ENCODE assay signal across 8 cellular contexts in the genomic region with DNA sequence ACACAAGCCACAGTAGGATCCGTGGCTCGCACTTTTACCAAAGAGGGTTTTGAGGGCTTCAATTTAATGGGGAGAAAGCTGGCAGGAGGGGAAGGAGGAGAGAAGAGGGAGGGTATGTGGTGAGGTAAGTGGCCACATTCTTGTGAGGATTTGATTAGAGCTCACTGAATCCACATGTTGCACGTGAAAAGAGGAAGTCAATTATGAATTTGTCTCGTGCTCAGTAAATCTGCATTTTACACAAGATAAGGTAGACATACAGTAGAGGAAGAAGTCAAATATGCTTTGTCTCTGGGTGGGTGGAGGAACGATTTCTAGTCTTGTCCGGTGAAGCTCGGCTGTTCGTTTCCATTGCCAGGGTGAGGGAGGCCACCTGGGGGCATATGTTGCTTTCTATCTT. TPM values are rescaled to one million over a fixed set of nuclear protein-coding genes. Genes with fewer than 3 reads are reported as not detected.
DNase-seq lines count a peak whose midpoint lies in the region; ATAC-seq and TF ChIP-seq lines count a peak whose summit lies in the region.

No MANE protein-coding gene starts in this region.

- peak; percentile 26 for ATAC-seq in memory B cell (ENCODE audit: low read depth)
- no peak for ATAC-seq in GM18505 (IDR thresholded peaks at IDR 0.05; ENCODE audit: unreplicated experiment)

- peaks cover 10% of the 10 kb centered on the region; the same call in 1 of the 2 replicates for H3K9me3 ChIP-seq in HUES64 (ENCODE audit: insufficient read depth, low read depth, low read length)
- peaks cover 0 to 4% of the 10 kb centered on the region in 2 donors for H3K9me3 ChIP-seq in ascending aorta

- peaks cover 32% of the 10 kb centered on the region for H3K36me3 Mint-ChIP-seq in memory B cell

- H3K27ac Mint-ChIP-seq in memory B cell, result peak overlapping the region; percentile 72

- 19% methylated on average over 8 of the region's 8 CpGs for WGBS in HUES64

- DNase-seq in AG04449 (ENCODE audit: low read depth, low spot score), result no peak
- DNase-seq in ascending aorta (ENCODE audit: low spot score in 2 of 2), result no peak
- no peak for DNase-seq in memory B cell (ENCODE audit: low spot score in 2 of 2)
- no peak for DNase-seq in NCI-H1092 treated with DMSO at 0.1 percent for 48 hours (lab: John Stamatoyannopoulos, UW)
- no peak for DNase-seq in stimulated activated CD4-positive, alpha-beta T cell treated with anti-CD3 and anti-CD28 coated beads, Interleukin-4, amount 100 ng/mL, for 1 hour
- no peak for DNase-seq in GM10248 (ENCODE audit: extremely low spot score)

- no peaks in the 10 kb centered on the region for H3K27me3 Mint-ChIP-seq in memory B cell

- peaks cover 6% of the 10 kb centered on the region; the same call in 1 of the 2 replicates for H3K4me1 ChIP-seq in HUES64 (ENCODE audit: insufficient read depth, low read length)
- H3K4me1 ChIP-seq in ascending aorta, result peaks cover 0 to 15% of the 10 kb centered on the region in 2 donors

- peak overlapping the region; percentile 92 for H3K4me3 Mint-ChIP-seq in memory B cell

- H3K36me3 ChIP-seq in HUES64 (ENCODE audit: insufficient read depth, low read length) (peaks cover 56% of the 10 kb centered on the region), ascending aorta (peaks cover 11 to 39% of the 10 kb centered on the region in 2 donors)

- H3K27me3 ChIP-seq in HUES64 (ENCODE audit: insufficient read depth, low read length) (no peaks in the 10 kb centered on the region), ascending aorta (peaks cover 4% of the 10 kb centered on the region)

- no peak for TF ChIP-seq POLR2A in GM18505 (IDR thresholded peaks at IDR 0.05; ENCODE audit: borderline replicate concordance, extremely low read depth, insufficient read depth, insufficient read length)

- CTCF ChIA-PET in AG04449 (lab: Yijun Ruan, JAX) (interaction anchor here (0.6 to 1.3 kb wide), 2 partner anchors 80 to 809 kb away, joined by 3 to 5 read pairs; no protein-coding TSS in a partner anchor), GM10248 (lab: Yijun Ruan, JAX) (interaction anchor here (0.8 to 2.4 kb wide), 6 partner anchors 9 to 329 kb away, joined by 3 to 6 read pairs (median 4); a partner anchor contains a TSS)

- H3K9ac ChIP-seq in HUES64 (ENCODE audit: low read depth, low read length), result peak overlapping the region; percentile 92

- peaks cover 13% of the 10 kb centered on the region for H3K4me1 Mint-ChIP-seq in memory B cell

- H3K27ac ChIP-seq in HUES64 (ENCODE audit: low read depth, low read length) (no peak overlapping the region; the same call in 1 of the 2 replicates), ascending aorta (no peak overlapping the region)

- POLR2A ChIA-PET in AG04449 (lab: Yijun Ruan, JAX), result no interaction called here
- POLR2A ChIA-PET in GM10248 (lab: Yijun Ruan, JAX), result no interaction called here

- H3K4me3 ChIP-seq in AG04449 (ENCODE audit: low read depth, low read length), result peak overlapping the region; percentile 95
- H3K4me3 ChIP-seq in HUES64 (ENCODE audit: low read length), result peak overlapping the region; percentile 91
- H3K4me3 ChIP-seq in ascending aorta, result peak overlapping the region; percentile 60 to 97

- TF ChIP-seq CTCF in AG04449 (IDR thresholded peaks at IDR 0.05; ENCODE audit: insufficient read depth, low read length, missing control alignments) (no peak), ascending aorta (IDR thresholded peaks at IDR 0.05) (no peak), GM10248 (IDR thresholded peaks at IDR 0.05; ENCODE audit: control extremely low read depth, extremely low read depth, low read depth, missing control alignments) (no peak)

- peaks cover 2% of the 10 kb centered on the region for H3K9me3 Mint-ChIP-seq in memory B cell

- intact Hi-C loops in ascending aorta (cut with DNase I), result loop anchor here (2.0 to 5.0 kb wide), 2 partner anchors 32 to 81 kb away; a partner anchor contains a TSS

RNA-seq across cellular contexts. Expression of a gene that starts 0.9 kb away (rescaled TPM):
- polyA plus RNA-seq in HUES64 (2013, experiment 1 of 2), result 30.1 TPM
- polyA plus RNA-seq in HUES64 (2013, experiment 2 of 2), result 28.1 TPM
- 2.3 TPM for total RNA-seq in ascending aorta

RNA-seq across cellular contexts. Expression of a gene that starts 5.0 kb away (rescaled TPM):
- under 0.01 TPM for polyA plus RNA-seq in HUES64 (2013, experiment 1 of 2)
- polyA plus RNA-seq in HUES64 (2013, experiment 2 of 2), result not detected
- 0.11 TPM for total RNA-seq in ascending aorta

RNA-seq across cellular contexts. Expression of a gene that starts 32.5 kb away (rescaled TPM):
- 0.05 TPM for polyA plus RNA-seq in HUES64 (2013, experiment 1 of 2)
- not detected for polyA plus RNA-seq in HUES64 (2013, experiment 2 of 2)
- total RNA-seq in ascending aorta, result 0.21 TPM
